Comparison of ENCODE assay signal across 19 cellular contexts in the genomic region with DNA sequence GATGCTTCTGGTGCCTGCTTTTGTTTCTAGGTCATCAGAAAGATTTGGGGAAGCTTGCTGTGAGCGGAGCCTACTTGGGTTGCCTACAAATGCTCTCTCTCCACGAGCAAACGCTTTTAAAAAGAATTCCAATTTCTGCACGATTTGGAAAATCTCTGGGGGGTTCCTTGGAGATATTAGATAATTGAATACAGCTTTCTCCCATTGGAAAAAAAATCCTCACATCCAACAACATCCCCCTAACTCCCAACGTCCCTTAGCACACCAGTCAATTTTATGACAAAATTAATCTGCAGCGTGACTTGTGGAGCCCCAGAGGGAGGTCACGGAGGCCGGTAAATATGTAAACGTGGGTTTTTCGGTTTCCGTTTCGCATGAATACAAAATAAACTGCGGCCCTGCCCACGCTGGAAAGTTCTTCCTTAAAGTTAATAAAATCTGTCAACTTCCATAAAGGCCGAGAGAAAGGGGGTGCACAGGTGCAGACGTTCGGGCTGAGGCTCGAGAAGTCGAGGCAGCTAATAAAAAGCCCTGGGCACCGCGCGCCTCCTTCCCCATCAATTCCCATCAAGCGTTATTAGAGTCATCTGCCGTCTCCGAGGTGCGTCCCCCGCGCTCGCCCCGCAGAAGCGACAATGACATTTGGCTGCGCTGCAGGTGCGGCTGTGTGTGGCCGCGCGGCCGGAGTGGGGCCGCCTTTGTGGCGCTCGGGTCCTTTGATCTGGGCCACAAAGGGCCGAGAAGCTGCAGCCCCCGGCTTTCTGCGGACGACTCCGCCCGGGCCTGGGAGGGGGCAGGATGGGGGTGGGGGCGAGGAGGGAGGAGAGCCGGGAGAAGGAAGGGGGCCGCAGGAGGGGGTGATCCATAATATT. TPM values are rescaled to one million over a fixed set of nuclear protein-coding genes. Genes with fewer than 3 reads are reported as not detected.
DNase-seq lines count a peak whose midpoint lies in the region; ATAC-seq and TF ChIP-seq lines count a peak whose summit lies in the region.
"Had no signal": no experiment of that assay in that cellular context is flagged by ENCODE, and none has a peak within 500 bp of the region (broad histone marks: within the 10 kb centered on the region; RNA-seq: fewer than 3 reads in every experiment).

No MANE protein-coding gene starts in this region.

- H3K27me3 ChIP-seq in HUES64 (ENCODE audit: insufficient read depth, low read length) (peaks cover 44% of the 10 kb centered on the region), iPS-18a (ENCODE audit: control insufficient read depth, insufficient read depth, low read length) (peaks cover 46% of the 10 kb centered on the region)
- H3K27me3 ChIP-seq: MG63 had no signal

- H3K27ac ChIP-seq in HUES64 (ENCODE audit: low read depth, low read length) (no peak overlapping the region), iPS-18a (ENCODE audit: low read length) (no peak overlapping the region)
- H3K27ac ChIP-seq: A549, HL-60, spleen, upper lobe of right lung had no signal

- H3K9me3 ChIP-seq in HUES64 (ENCODE audit: insufficient read depth, low read depth, low read length) (peaks cover 5% of the 10 kb centered on the region; the same call in 1 of the 2 replicates), iPS-18a (ENCODE audit: control insufficient read depth, low read depth, low read length) (no peaks in the 10 kb centered on the region)
- H3K9me3 ChIP-seq: A549, MG63, upper lobe of right lung had no signal

- ATAC-seq in activated CD4-positive, alpha-beta T cell treated with anti-CD3 and anti-CD28 coated beads for 36 hours, result no peak
- ATAC-seq in GM19351 (IDR thresholded peaks at IDR 0.05; ENCODE audit: unreplicated experiment) (no peak), HG02623 (IDR thresholded peaks at IDR 0.05; ENCODE audit: unreplicated experiment) (no peak)
- ATAC-seq: A549, natural killer cell, upper lobe of right lung had no signal

- TF ChIP-seq CTCF in type B pancreatic cell (conservative IDR thresholded peaks at IDR 0.05), result no peak

- no peaks in the 10 kb centered on the region for H3K9me3 Mint-ChIP-seq in activated CD4-positive, alpha-beta T cell treated with anti-CD3 and anti-CD28 coated beads for 36 hours (ENCODE audit: low read depth)
- no peaks in the 10 kb centered on the region for H3K9me3 Mint-ChIP-seq in type B pancreatic cell
- H3K9me3 Mint-ChIP-seq: natural killer cell had no signal

- intact Hi-C loops in activated CD4-positive, alpha-beta T cell treated with anti-CD3 and anti-CD28 coated beads for 36 hours (cut with DNase I, micrococcal nuclease), result no loop called here

- DNase-seq in activated CD4-positive, alpha-beta T cell treated with anti-CD3 and anti-CD28 coated beads for 36 hours, result peak; percentile 5
- no peak for DNase-seq in activated CD4-positive, alpha-beta T cell treated with anti-CD3 and anti-CD28 coated beads, Interleukin-2, amount 50 U/mL, for 48 hours
- DNase-seq in type B pancreatic cell (ENCODE audit: extremely low spot score, unreplicated experiment), result no peak
- no peak for DNase-seq in occipital lobe (lab: John Stamatoyannopoulos, UW)
- DNase-seq: activated CD8-positive, alpha-beta memory T cell treated with anti-CD3 and anti-CD28 coated beads for 24 hours; activated naive CD4-positive, alpha-beta T cell treated with Interleukin-2 at 50 U/mL for 16 hours; central memory CD4-positive, alpha-beta T cell; MG63; natural killer cell; NCI-H2227 treated with DMSO at 0.1 percent for 48 hours; spleen; T-helper 9 cell; upper lobe of right lung had no signal

- peak overlapping the region; percentile 51 for H3K4me3 ChIP-seq in HUES64 (ENCODE audit: low read length)
- peak overlapping the region; percentile 52 for H3K4me3 ChIP-seq in iPS-18a (ENCODE audit: low read length)
- H3K4me3 ChIP-seq: A549, MG63, spleen, upper lobe of right lung had no signal

- H3K27me3 Mint-ChIP-seq in activated CD4-positive, alpha-beta T cell treated with anti-CD3 and anti-CD28 coated beads for 36 hours, result peaks cover 39% of the 10 kb centered on the region
- peaks cover 86% of the 10 kb centered on the region for H3K27me3 Mint-ChIP-seq in type B pancreatic cell

- H3K36me3 ChIP-seq in HUES64 (ENCODE audit: insufficient read depth, low read length), result no peaks in the 10 kb centered on the region
- H3K36me3 ChIP-seq in iPS-18a (ENCODE audit: control insufficient read depth, low read depth, low read length), result no peaks in the 10 kb centered on the region
- H3K36me3 ChIP-seq: MG63, spleen, upper lobe of right lung had no signal

- CTCF ChIA-PET in activated CD4-positive, alpha-beta T cell treated with anti-CD3 and anti-CD28 coated beads for 36 hours (lab: Charles Lee), result no interaction called here

- no peaks in the 10 kb centered on the region for H3K36me3 Mint-ChIP-seq in activated CD4-positive, alpha-beta T cell treated with anti-CD3 and anti-CD28 coated beads for 36 hours (ENCODE audit: low read depth)
- H3K36me3 Mint-ChIP-seq in type B pancreatic cell, result no peaks in the 10 kb centered on the region
- H3K36me3 Mint-ChIP-seq: natural killer cell had no signal

- WGBS in HUES64, result 4% methylated on average over 45 of the region's 49 CpGs

- H3K4me1 Mint-ChIP-seq in activated CD4-positive, alpha-beta T cell treated with anti-CD3 and anti-CD28 coated beads for 36 hours, result no peaks in the 10 kb centered on the region
- peaks cover 33% of the 10 kb centered on the region for H3K4me1 Mint-ChIP-seq in type B pancreatic cell (ENCODE audit: unreplicated experiment)
- H3K4me1 Mint-ChIP-seq: natural killer cell had no signal

- no peak overlapping the region for H3K9ac ChIP-seq in HUES64 (ENCODE audit: low read depth, low read length)
- H3K9ac ChIP-seq in iPS-18a (ENCODE audit: low read length), result no peak overlapping the region

- no peak overlapping the region for H3K27ac Mint-ChIP-seq in activated CD4-positive, alpha-beta T cell treated with anti-CD3 and anti-CD28 coated beads for 36 hours
- no peak overlapping the region for H3K27ac Mint-ChIP-seq in type B pancreatic cell
- H3K27ac Mint-ChIP-seq: natural killer cell had no signal

- POLR2A ChIA-PET in activated CD4-positive, alpha-beta T cell treated with anti-CD3 and anti-CD28 coated beads for 36 hours (lab: Charles Lee), result no interaction called here

- no peak overlapping the region for H3K4me3 Mint-ChIP-seq in activated CD4-positive, alpha-beta T cell treated with anti-CD3 and anti-CD28 coated beads for 36 hours
- H3K4me3 Mint-ChIP-seq in type B pancreatic cell, result peak overlapping the region; percentile 78
- H3K4me3 Mint-ChIP-seq: natural killer cell had no signal

- peaks cover 41% of the 10 kb centered on the region for H3K4me1 ChIP-seq in HUES64 (ENCODE audit: insufficient read depth, low read length)
- H3K4me1 ChIP-seq in iPS-18a (ENCODE audit: control insufficient read depth, low read depth, low read length), result peaks cover 42% of the 10 kb centered on the region
- H3K4me1 ChIP-seq: A549, spleen, upper lobe of right lung had no signal

RNA-seq across cellular contexts. Expression of a gene that starts 37.6 kb away (rescaled TPM):
- total RNA-seq in activated CD4-positive, alpha-beta T cell treated with anti-CD3 and anti-CD28 coated beads for 36 hours, result not detected
- polyA plus RNA-seq in HUES64 (2013, experiment 1 of 2), result 62.6 TPM
- 75.5 TPM for polyA plus RNA-seq in HUES64 (2013, experiment 2 of 2)
- total RNA-seq in type B pancreatic cell (ENCODE audit: low replicate concordance) (8.0 and 27.0 TPM in 2 replicates), occipital lobe (4.4 TPM)
- total RNA-seq: natural killer cell, spleen, upper lobe of right lung had no signal
